Comparison of ENCODE assay signal across 8 cellular contexts in genomic region chr14:102525213-102526143, GRCh38. TPM values are rescaled to one million over a fixed set of nuclear protein-coding genes. Genes with fewer than 3 reads are reported as not detected.
DNase-seq lines count a peak whose midpoint lies in the region; ATAC-seq and TF ChIP-seq lines count a peak whose summit lies in the region.

No MANE protein-coding gene starts in this region.

- H3K36me3 ChIP-seq in Peyer's patch = no peaks in the 10 kb centered on the region
- H3K36me3 ChIP-seq in colonic mucosa = no peaks in the 10 kb centered on the region
- H3K36me3 ChIP-seq in liver (ENCODE audit: control insufficient read depth in 4 of 4, insufficient read depth in 3 of 4, low read depth in 1 of 4, low read length in 3 of 4) = no peaks in the 10 kb centered on the region
- no peaks in the 10 kb centered on the region for H3K36me3 ChIP-seq in suprapubic skin

- TF ChIP-seq POLR2A in Peyer's patch (IDR thresholded peaks at IDR 0.05) (no peak), suprapubic skin (IDR thresholded peaks at IDR 0.05) (no peak)

- intact Hi-C loops in colonic mucosa (cut with DNase I) = loop anchor here (10.0 kb wide), 1 partner anchor 159 kb away; no protein-coding TSS in a partner anchor

- no peak for TF ChIP-seq CTCF in Peyer's patch (IDR thresholded peaks at IDR 0.05)
- no peak for TF ChIP-seq CTCF in colonic mucosa (IDR thresholded peaks at IDR 0.05)
- no peak for TF ChIP-seq CTCF in liver (IDR thresholded peaks at IDR 0.05; ENCODE audit: low read depth, low read length, missing input control)
- TF ChIP-seq CTCF in suprapubic skin (IDR thresholded peaks at IDR 0.05) = no peak

- no peak for TF ChIP-seq EP300 in suprapubic skin (IDR thresholded peaks at IDR 0.05)

- H3K9me3 ChIP-seq in Peyer's patch (no peaks in the 10 kb centered on the region), colonic mucosa (no peaks in the 10 kb centered on the region), liver (ENCODE audit: control insufficient read depth in 4 of 4, low read length in 3 of 4) (no peaks in the 10 kb centered on the region), suprapubic skin (no peaks in the 10 kb centered on the region)

- DNase-seq in ACHN (peak; percentile 62), GM04504 (ENCODE audit: low read depth) (peak; percentile 20), Peyer's patch (peak in 2 of 3 donors; percentile 51 to 61), colonic mucosa (peak; percentile 70), suprapubic skin (ENCODE audit: low spot score in 2 of 2) (no peak)

- H3K4me3 ChIP-seq in Peyer's patch (peak overlapping the region; percentile 48 to 70 (median 62)), colonic mucosa (peak overlapping the region; percentile 33), liver (ENCODE audit: low read depth in 1 of 3, low read length in 3 of 3) (peak overlapping the region; percentile 11 to 82 (median 53)), suprapubic skin (peak overlapping the region; percentile 60)

- H3K4me1 ChIP-seq in Peyer's patch = peaks cover 7 to 35% (median 12%) of the 10 kb centered on the region in 4 donors
- H3K4me1 ChIP-seq in colonic mucosa = peaks cover 16% of the 10 kb centered on the region
- H3K4me1 ChIP-seq in liver (ENCODE audit: control insufficient read depth in 4 of 4, insufficient read depth in 4 of 4, low read length in 3 of 4) = peaks cover 3 to 12% (median 9%) of the 10 kb centered on the region in 4 donors
- H3K4me1 ChIP-seq in suprapubic skin = peaks cover 44% of the 10 kb centered on the region

- H3K27ac ChIP-seq in Peyer's patch (peak overlapping the region; percentile 81 to 98 (median 90)), colonic mucosa (peak overlapping the region; percentile 85), liver (ENCODE audit: low read depth in 1 of 2, low read length in 2 of 2) (peak overlapping the region; percentile 35 to 45), suprapubic skin (peak overlapping the region; percentile 87)

- 38% methylated on average over 18 of the region's 18 CpGs for WGBS in liver
- WGBS in suprapubic skin = 33% methylated on average over 18 of the region's 18 CpGs

- peak overlapping the region; percentile 54 to 95 for H3K9ac ChIP-seq in colonic mucosa (ENCODE audit: low read depth in 2 of 2, low read length in 2 of 2)
- H3K9ac ChIP-seq in liver (ENCODE audit: low read depth in 1 of 2, low read length in 2 of 2) = peak overlapping the region in 1 of 2 donors; percentile 26

- ATAC-seq in HG03460 (IDR thresholded peaks at IDR 0.05; ENCODE audit: unreplicated experiment) (peak; percentile 24), GM18858 (IDR thresholded peaks at IDR 0.05; ENCODE audit: unreplicated experiment) (no peak)

- H3K27me3 ChIP-seq in Peyer's patch (no peaks in the 10 kb centered on the region), colonic mucosa (no peaks in the 10 kb centered on the region), liver (ENCODE audit: control insufficient read depth in 4 of 4, insufficient read depth in 4 of 4, low read length in 3 of 4) (no peaks in the 10 kb centered on the region), suprapubic skin (no peaks in the 10 kb centered on the region)

- no peak for TF ChIP-seq RAD21 in liver (IDR thresholded peaks at IDR 0.05)

- in situ Hi-C loops in ACHN (cut with HindIII; ENCODE audit: low pct_ligation_motif_present, low pct_unique_long_range_greater_than_20kb, low sequenced_read_pairs) = no loop called here

TF ChIP-seq in liver, 16 proteins besides CTCF, POLR2A, EP300 and RAD21:
- TF ChIP-seq GABPA (IDR thresholded peaks at IDR 0.05 in 1 of 2, conservative IDR thresholded peaks at IDR 0.05 in 1 of 2) (peak in 1 of 2 donors; percentile 29), FOXA1 (IDR thresholded peaks at IDR 0.05) (no peak), YY1 (IDR thresholded peaks at IDR 0.05) (no peak), ATF3 (IDR thresholded peaks at IDR 0.05) (no peak), JUND (IDR thresholded peaks at IDR 0.05) (no peak), MAX (IDR thresholded peaks at IDR 0.05) (no peak)

RNA-seq across cellular contexts. Expression of gene ANKRD9, which starts 15.9 kb away (rescaled TPM):
- 100 to 1,000 TPM in 3 of 4 donors, 10 to 100 TPM in 1; 52.8 to 450 (median 392) TPM for total RNA-seq in Peyer's patch
- 100 to 1,000 TPM; 107 to 115 TPM for total RNA-seq in colonic mucosa
- 10 to 100 TPM; 11.5 to 67.5 TPM for total RNA-seq in liver
- 1 to 10 TPM; 1.5 to 3.6 TPM for polyA plus RNA-seq in liver
- total RNA-seq in suprapubic skin = 10 to 100 TPM; 48.4 to 60.1 (median 54.4) TPM

Comparison
In these comparisons a context has a peak if more than half of its experiments do, and no peak if none do; other contexts are left out.
1. DNase-seq: peak in ACHN (single experiment), GM04504 (single experiment), Peyer's patch (2 of 3) and colonic mucosa (single experiment); none in suprapubic skin (0 of 2).
2. Peak in every context shown above with its lines, with median percentiles within 50 percentile points of each other: H3K27ac ChIP-seq and H3K4me3 ChIP-seq.